12 cellular contexts compared by ENCODE assay signal in genomic region chr12:93773122-93773871, GRCh38.
DNase-seq lines count a peak whose midpoint lies in the region; ATAC-seq lines count a peak whose summit lies in the region.
"Had no signal": no experiment of that assay in that cellular context is flagged by ENCODE, and none has a peak within 500 bp of the region (broad histone marks: within the 10 kb centered on the region; RNA-seq: fewer than 3 reads in every experiment).

No MANE protein-coding gene starts in this region.

- peak overlapping the region in 2 of 3 donors; percentile 79 for H3K27ac Mint-ChIP-seq in CD4-positive, CD25-positive, alpha-beta regulatory T cell
- H3K27ac Mint-ChIP-seq in naive thymus-derived CD8-positive, alpha-beta T cell = peak overlapping the region in 5 of 10 donors; percentile 17 to 85 (median 51)

- peak overlapping the region in 2 of 4 donors; percentile 18 to 22 for H3K4me3 Mint-ChIP-seq in CD4-positive, CD25-positive, alpha-beta regulatory T cell
- peak overlapping the region in 1 of 10 donors; percentile 8 for H3K4me3 Mint-ChIP-seq in naive thymus-derived CD8-positive, alpha-beta T cell

- no peak overlapping the region for H3K4me3 ChIP-seq in CD4-positive, CD25-positive, alpha-beta regulatory T cell (ENCODE audit: low read depth, low read length)
- H3K4me3 ChIP-seq: heart left ventricle, psoas muscle had no signal

- peaks cover 13% of the 10 kb centered on the region for H3K4me1 ChIP-seq in CD4-positive, CD25-positive, alpha-beta regulatory T cell (ENCODE audit: control insufficient read depth, insufficient read depth, low read length, poor library complexity, severe bottlenecking)

- H3K27me3 Mint-ChIP-seq in CD4-positive, CD25-positive, alpha-beta regulatory T cell = no peaks in the 10 kb centered on the region
- no peaks in the 10 kb centered on the region for H3K27me3 Mint-ChIP-seq in naive thymus-derived CD8-positive, alpha-beta T cell

- peak overlapping the region; percentile 61 for H3K27ac ChIP-seq in CD4-positive, CD25-positive, alpha-beta regulatory T cell (ENCODE audit: insufficient read depth, low read length, poor library complexity, severe bottlenecking)
- H3K27ac ChIP-seq: psoas muscle had no signal

- peaks cover 38 to 52% (median 41%) of the 10 kb centered on the region in 4 donors for H3K4me1 Mint-ChIP-seq in CD4-positive, CD25-positive, alpha-beta regulatory T cell
- peaks cover 8 to 32% (median 13%) of the 10 kb centered on the region in 4 donors for H3K4me1 Mint-ChIP-seq in naive thymus-derived CD8-positive, alpha-beta T cell

- H3K36me3 Mint-ChIP-seq in CD4-positive, CD25-positive, alpha-beta regulatory T cell = peaks cover 14% of the 10 kb centered on the region
- peaks cover 4 to 11% (median 5%) of the 10 kb centered on the region in 3 donors for H3K36me3 Mint-ChIP-seq in naive thymus-derived CD8-positive, alpha-beta T cell

- H3K9me3 ChIP-seq in CD4-positive, CD25-positive, alpha-beta regulatory T cell (ENCODE audit: control insufficient read depth in 2 of 2, low read length in 2 of 2) = no peaks in the 10 kb centered on the region
- H3K9me3 ChIP-seq: heart left ventricle, psoas muscle had no signal

- POLR2A ChIA-PET in naive thymus-derived CD8-positive, alpha-beta T cell (lab: Charles Lee) = no interaction called here

- H3K36me3 ChIP-seq in CD4-positive, CD25-positive, alpha-beta regulatory T cell (ENCODE audit: control insufficient read depth, insufficient read depth, low read length) = no peaks in the 10 kb centered on the region
- H3K36me3 ChIP-seq: heart left ventricle had no signal

- peak in 2 of 3 donors; percentile 30 to 48 for DNase-seq in CD4-positive, CD25-positive, alpha-beta regulatory T cell
- peak; percentile 80 for DNase-seq in MV-4-11 (lab: John Stamatoyannopoulos, UW)
- peak; percentile 46 for DNase-seq in activated T-helper 9 cell treated with anti-CD3 and anti-CD28 coated beads, Interleukin-2, amount 50 U/mL, for 16 hours (ENCODE audit: low read depth)
- peak in 4 of 10 donors; percentile 10 to 22 (median 16) for DNase-seq in naive thymus-derived CD8-positive, alpha-beta T cell
- no peak for DNase-seq in GF-D8 (lab: John Stamatoyannopoulos, UW)
- no peak for DNase-seq in RPMI8226
- DNase-seq in foreskin melanocyte = no peak
- DNase-seq: NCI-H187 treated with DMSO at 0.1 percent for 48 hours, psoas muscle had no signal

- no peaks in the 10 kb centered on the region for H3K27me3 ChIP-seq in CD4-positive, CD25-positive, alpha-beta regulatory T cell (ENCODE audit: control insufficient read depth, insufficient read depth, low read length)
- H3K27me3 ChIP-seq: heart left ventricle had no signal

- ATAC-seq in CD4-positive, CD25-positive, alpha-beta regulatory T cell (ENCODE audit: low read depth in 2 of 2) = peak; percentile 53 to 57
- ATAC-seq in naive thymus-derived CD8-positive, alpha-beta T cell = peak; percentile 30 to 74
- ATAC-seq in HG02884 (IDR thresholded peaks at IDR 0.05; ENCODE audit: unreplicated experiment) = no peak
- ATAC-seq: HCT116 had no signal

- peaks cover 0 to 6% (median 0%) of the 10 kb centered on the region in 7 donors for H3K9me3 Mint-ChIP-seq in CD4-positive, CD25-positive, alpha-beta regulatory T cell
- peaks cover 0 to 5% (median 0%) of the 10 kb centered on the region in 9 donors for H3K9me3 Mint-ChIP-seq in naive thymus-derived CD8-positive, alpha-beta T cell

Comparison
In these comparisons a context has a peak if more than half of its experiments do, and no peak if none do; other contexts are left out.
1. DNase-seq: peak in CD4-positive, CD25-positive, alpha-beta regulatory T cell (2 of 3), MV-4-11 (single experiment) and activated T-helper 9 cell treated with anti-CD3 and anti-CD28 coated beads, Interleukin-2, amount 50 U/mL, for 16 hours (single experiment); none in GF-D8 (single experiment), RPMI8226 (single experiment) and foreskin melanocyte (single experiment).